1 cellular context compared by ENCODE assay signal in genomic region chr1:7380712-7381111, GRCh38.
TF ChIP-seq lines count a peak whose summit lies in the region.

No MANE protein-coding gene starts in this region.

TF ChIP-seq in HepG2, 621 proteins besides CTCF, POLR2A, EP300 and RAD21 (continued from another document):
- no peak for TF ChIP-seq TEAD2 (CRISPR knock-in tag; IDR thresholded peaks at IDR 0.05)
